1 cellular context compared by ENCODE assay signal in the genomic region with DNA sequence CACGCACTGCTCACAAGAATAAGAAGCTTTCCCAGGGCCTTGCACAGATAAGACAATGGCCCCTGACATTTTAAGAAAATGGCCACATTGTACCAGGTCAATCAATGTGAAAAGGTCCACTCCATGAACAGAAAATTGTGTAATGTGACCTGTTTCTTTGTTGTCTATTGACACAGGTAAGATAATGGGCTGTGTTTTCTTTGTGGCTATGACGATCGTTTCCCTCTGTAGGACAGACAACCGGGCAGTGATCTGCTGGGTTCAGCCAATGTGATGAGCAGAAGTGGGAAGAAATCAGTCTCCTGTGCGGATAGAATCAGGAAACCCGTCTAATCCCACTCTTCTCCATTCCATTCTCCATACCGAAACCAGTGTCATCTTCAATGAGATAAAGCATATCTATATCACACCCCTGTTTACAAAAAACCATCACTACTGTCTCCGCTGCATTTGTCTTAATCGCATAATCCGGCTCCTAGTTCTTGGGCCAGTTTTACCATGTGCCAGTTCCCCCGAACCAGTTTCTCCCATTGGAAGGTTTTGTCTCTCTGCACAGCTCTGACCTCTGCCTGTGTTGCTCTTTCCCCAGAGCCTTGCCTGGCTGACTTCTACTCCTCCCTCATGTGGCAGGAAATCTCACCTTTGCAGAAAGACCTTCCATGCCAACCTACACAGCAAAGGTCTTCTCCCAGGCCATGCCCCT.
TF ChIP-seq lines count a peak whose summit lies in the region.

No MANE protein-coding gene starts in this region.

TF ChIP-seq in K562, 482 proteins besides CTCF, POLR2A, EP300 and RAD21:
- no peak for TF ChIP-seq ZNF408 (CRISPR knock-in tag; IDR thresholded peaks at IDR 0.05; ENCODE audit: low read depth)
- TF ChIP-seq, protein P1, sequence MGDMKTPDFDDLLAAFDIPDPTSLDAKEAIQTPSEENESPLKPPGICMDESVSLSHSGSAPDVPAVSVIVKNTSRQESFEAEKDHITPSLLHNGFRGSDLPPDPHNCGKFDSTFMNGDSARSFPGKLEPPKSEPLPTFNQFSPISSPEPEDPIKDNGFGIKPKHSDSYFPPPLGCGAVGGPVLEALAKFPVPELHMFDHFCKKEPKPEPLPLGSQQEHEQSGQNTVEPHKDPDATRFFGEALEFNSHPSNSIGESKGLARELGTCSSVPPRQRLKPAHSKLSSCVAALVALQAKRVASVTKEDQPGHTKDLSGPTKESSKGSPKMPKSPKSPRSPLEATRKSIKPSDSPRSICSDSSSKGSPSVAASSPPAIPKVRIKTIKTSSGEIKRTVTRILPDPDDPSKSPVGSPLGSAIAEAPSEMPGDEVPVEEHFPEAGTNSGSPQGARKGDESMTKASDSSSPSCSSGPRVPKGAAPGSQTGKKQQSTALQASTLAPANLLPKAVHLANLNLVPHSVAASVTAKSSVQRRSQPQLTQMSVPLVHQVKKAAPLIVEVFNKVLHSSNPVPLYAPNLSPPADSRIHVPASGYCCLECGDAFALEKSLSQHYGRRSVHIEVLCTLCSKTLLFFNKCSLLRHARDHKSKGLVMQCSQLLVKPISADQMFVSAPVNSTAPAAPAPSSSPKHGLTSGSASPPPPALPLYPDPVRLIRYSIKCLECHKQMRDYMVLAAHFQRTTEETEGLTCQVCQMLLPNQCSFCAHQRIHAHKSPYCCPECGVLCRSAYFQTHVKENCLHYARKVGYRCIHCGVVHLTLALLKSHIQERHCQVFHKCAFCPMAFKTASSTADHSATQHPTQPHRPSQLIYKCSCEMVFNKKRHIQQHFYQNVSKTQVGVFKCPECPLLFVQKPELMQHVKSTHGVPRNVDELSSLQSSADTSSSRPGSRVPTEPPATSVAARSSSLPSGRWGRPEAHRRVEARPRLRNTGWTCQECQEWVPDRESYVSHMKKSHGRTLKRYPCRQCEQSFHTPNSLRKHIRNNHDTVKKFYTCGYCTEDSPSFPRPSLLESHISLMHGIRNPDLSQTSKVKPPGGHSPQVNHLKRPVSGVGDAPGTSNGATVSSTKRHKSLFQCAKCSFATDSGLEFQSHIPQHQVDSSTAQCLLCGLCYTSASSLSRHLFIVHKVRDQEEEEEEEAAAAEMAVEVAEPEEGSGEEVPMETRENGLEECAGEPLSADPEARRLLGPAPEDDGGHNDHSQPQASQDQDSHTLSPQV (IDR thresholded peaks at IDR 0.05) = 0 out of 2 replicates have a peak, but pooled peaks have one; percentile 32
- TF ChIP-seq, protein P2, sequence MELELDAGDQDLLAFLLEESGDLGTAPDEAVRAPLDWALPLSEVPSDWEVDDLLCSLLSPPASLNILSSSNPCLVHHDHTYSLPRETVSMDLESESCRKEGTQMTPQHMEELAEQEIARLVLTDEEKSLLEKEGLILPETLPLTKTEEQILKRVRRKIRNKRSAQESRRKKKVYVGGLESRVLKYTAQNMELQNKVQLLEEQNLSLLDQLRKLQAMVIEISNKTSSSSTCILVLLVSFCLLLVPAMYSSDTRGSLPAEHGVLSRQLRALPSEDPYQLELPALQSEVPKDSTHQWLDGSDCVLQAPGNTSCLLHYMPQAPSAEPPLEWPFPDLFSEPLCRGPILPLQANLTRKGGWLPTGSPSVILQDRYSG (tag; conservative IDR thresholded peaks at IDR 0.05; ENCODE audit: low read depth) = no peak
- no peak for TF ChIP-seq NCOR1 (IDR thresholded peaks at IDR 0.05)
- TF ChIP-seq, protein P3, sequence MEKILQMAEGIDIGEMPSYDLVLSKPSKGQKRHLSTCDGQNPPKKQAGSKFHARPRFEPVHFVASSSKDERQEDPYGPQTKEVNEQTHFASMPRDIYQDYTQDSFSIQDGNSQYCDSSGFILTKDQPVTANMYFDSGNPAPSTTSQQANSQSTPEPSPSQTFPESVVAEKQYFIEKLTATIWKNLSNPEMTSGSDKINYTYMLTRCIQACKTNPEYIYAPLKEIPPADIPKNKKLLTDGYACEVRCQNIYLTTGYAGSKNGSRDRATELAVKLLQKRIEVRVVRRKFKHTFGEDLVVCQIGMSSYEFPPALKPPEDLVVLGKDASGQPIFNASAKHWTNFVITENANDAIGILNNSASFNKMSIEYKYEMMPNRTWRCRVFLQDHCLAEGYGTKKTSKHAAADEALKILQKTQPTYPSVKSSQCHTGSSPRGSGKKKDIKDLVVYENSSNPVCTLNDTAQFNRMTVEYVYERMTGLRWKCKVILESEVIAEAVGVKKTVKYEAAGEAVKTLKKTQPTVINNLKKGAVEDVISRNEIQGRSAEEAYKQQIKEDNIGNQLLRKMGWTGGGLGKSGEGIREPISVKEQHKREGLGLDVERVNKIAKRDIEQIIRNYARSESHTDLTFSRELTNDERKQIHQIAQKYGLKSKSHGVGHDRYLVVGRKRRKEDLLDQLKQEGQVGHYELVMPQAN (IDR thresholded peaks at IDR 0.05; ENCODE audit: borderline replicate concordance) = no peak
- TF ChIP-seq, protein P4, sequence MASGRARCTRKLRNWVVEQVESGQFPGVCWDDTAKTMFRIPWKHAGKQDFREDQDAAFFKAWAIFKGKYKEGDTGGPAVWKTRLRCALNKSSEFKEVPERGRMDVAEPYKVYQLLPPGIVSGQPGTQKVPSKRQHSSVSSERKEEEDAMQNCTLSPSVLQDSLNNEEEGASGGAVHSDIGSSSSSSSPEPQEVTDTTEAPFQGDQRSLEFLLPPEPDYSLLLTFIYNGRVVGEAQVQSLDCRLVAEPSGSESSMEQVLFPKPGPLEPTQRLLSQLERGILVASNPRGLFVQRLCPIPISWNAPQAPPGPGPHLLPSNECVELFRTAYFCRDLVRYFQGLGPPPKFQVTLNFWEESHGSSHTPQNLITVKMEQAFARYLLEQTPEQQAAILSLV (tag; IDR thresholded peaks at IDR 0.05) = no peak
- TF ChIP-seq CBX1 (IDR thresholded peaks at IDR 0.05; ENCODE audit: low read depth) = no peak
- no peak for TF ChIP-seq MED1 (CRISPR knock-in tag; IDR thresholded peaks at IDR 0.05; ENCODE audit: borderline replicate concordance)
- TF ChIP-seq, protein P5, sequence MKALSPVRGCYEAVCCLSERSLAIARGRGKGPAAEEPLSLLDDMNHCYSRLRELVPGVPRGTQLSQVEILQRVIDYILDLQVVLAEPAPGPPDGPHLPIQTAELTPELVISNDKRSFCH (CRISPR knock-in tag; IDR thresholded peaks at IDR 0.05) = no peak
- TF ChIP-seq, protein P5 (tag; IDR thresholded peaks at IDR 0.05) = 0 out of 2 replicates have a peak, but pooled peaks have one; percentile 34
- no peak for TF ChIP-seq SETDB1 (IDR thresholded peaks at IDR 0.05; ENCODE audit: low read length)
- TF ChIP-seq, protein P6, sequence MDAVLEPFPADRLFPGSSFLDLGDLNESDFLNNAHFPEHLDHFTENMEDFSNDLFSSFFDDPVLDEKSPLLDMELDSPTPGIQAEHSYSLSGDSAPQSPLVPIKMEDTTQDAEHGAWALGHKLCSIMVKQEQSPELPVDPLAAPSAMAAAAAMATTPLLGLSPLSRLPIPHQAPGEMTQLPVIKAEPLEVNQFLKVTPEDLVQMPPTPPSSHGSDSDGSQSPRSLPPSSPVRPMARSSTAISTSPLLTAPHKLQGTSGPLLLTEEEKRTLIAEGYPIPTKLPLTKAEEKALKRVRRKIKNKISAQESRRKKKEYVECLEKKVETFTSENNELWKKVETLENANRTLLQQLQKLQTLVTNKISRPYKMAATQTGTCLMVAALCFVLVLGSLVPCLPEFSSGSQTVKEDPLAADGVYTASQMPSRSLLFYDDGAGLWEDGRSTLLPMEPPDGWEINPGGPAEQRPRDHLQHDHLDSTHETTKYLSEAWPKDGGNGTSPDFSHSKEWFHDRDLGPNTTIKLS (IDR thresholded peaks at IDR 0.05; ENCODE audit: borderline replicate concordance, low read depth) = no peak
- no peak for TF ChIP-seq NCOA1 (IDR thresholded peaks at IDR 0.05; ENCODE audit: low read depth)
- no peak for TF ChIP-seq BACH1 (tag; IDR thresholded peaks at IDR 0.05)
- no peak for TF ChIP-seq ZNF583 (CRISPR knock-in tag; IDR thresholded peaks at IDR 0.05)
- 0 out of 4 replicates have a peak, but pooled peaks of 1 of the 2 experiments have one; percentile 3 for TF ChIP-seq KDM1A (IDR thresholded peaks at IDR 0.05)
- TF ChIP-seq, protein P7, sequence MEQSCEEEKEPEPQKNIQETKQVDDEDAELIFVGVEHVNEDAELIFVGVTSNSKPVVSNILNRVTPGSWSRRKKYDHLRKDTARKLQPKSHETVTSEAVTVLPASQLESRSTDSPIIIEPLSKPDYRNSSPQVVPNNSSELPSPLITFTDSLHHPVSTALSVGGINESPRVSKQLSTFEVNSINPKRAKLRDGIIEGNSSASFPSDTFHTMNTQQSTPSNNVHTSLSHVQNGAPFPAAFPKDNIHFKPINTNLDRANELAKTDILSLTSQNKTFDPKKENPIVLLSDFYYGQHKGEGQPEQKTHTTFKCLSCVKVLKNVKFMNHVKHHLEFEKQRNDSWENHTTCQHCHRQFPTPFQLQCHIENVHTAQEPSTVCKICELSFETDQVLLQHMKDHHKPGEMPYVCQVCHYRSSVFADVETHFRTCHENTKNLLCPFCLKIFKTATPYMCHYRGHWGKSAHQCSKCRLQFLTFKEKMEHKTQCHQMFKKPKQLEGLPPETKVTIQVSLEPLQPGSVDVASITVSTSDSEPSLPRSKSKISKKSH (CRISPR knock-in tag; IDR thresholded peaks at IDR 0.05) = no peak
- TF ChIP-seq, protein P8, sequence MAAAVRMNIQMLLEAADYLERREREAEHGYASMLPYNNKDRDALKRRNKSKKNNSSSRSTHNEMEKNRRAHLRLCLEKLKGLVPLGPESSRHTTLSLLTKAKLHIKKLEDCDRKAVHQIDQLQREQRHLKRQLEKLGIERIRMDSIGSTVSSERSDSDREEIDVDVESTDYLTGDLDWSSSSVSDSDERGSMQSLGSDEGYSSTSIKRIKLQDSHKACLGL (CRISPR knock-in tag; IDR thresholded peaks at IDR 0.05; ENCODE audit: borderline replicate concordance, poor library complexity, severe bottlenecking) = no peak
- TF ChIP-seq, protein P9, sequence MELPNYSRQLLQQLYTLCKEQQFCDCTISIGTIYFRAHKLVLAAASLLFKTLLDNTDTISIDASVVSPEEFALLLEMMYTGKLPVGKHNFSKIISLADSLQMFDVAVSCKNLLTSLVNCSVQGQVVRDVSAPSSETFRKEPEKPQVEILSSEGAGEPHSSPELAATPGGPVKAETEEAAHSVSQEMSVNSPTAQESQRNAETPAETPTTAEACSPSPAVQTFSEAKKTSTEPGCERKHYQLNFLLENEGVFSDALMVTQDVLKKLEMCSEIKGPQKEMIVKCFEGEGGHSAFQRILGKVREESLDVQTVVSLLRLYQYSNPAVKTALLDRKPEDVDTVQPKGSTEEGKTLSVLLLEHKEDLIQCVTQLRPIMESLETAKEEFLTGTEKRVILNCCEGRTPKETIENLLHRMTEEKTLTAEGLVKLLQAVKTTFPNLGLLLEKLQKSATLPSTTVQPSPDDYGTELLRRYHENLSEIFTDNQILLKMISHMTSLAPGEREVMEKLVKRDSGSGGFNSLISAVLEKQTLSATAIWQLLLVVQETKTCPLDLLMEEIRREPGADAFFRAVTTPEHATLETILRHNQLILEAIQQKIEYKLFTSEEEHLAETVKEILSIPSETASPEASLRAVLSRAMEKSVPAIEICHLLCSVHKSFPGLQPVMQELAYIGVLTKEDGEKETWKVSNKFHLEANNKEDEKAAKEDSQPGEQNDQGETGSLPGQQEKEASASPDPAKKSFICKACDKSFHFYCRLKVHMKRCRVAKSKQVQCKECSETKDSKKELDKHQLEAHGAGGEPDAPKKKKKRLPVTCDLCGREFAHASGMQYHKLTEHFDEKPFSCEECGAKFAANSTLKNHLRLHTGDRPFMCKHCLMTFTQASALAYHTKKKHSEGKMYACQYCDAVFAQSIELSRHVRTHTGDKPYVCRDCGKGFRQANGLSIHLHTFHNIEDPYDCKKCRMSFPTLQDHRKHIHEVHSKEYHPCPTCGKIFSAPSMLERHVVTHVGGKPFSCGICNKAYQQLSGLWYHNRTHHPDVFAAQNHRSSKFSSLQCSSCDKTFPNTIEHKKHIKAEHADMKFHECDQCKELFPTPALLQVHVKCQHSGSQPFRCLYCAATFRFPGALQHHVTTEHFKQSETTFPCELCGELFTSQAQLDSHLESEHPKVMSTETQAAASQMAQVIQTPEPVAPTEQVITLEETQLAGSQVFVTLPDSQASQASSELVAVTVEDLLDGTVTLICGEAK (IDR thresholded peaks at IDR 0.05) = no peak
- TF ChIP-seq, protein P9 (CRISPR knock-in tag; IDR thresholded peaks at IDR 0.05) = no peak
- TF ChIP-seq MAZ (CRISPR knock-in tag; conservative IDR thresholded peaks at IDR 0.05 in 1 of 2, IDR thresholded peaks at IDR 0.05 in 1 of 2) = no peak
- no peak for TF ChIP-seq FOXK2 (conservative IDR thresholded peaks at IDR 0.05 in 1 of 2, IDR thresholded peaks at IDR 0.05 in 1 of 2; ENCODE audit: low read depth in 2 of 2)
- 0 out of 2 replicates have a peak, but pooled peaks have one; percentile 12 for TF ChIP-seq RFX1 (IDR thresholded peaks at IDR 0.05)
